9 cellular contexts compared by ENCODE assay signal in the genomic region with DNA sequence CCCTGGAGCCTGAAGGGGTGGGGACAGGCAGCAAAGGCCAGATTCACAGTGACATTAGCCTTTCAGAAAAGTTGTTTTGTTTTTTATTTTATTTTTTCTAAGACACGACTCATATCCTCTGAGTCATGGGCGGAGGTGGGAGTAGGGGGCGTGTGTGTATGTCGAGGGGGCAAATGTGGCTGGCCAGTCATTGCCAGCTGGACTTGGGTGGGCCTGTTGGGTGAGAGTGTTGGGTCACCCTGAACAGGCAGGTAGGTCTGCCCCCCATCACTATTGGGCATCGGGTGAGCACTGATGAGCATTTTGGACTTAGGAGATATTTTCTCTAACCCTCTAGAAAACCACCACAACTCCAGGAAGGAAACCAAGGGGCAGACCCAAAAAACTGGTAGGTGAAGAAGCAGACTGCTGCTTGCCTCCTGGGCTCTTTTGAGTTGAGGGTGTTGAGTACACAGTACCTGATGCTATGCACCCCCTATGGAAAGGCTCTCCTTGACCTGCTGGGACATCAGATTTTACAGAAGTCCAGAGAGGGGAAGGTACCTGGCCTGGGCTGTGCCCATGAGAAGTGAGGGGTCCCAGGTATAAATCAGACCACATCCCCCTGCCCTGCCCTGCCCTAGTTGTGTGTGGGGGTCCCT. TPM values are rescaled to one million over a fixed set of nuclear protein-coding genes. Genes with fewer than 3 reads are reported as not detected.
DNase-seq lines count a peak whose midpoint lies in the region; ATAC-seq and TF ChIP-seq lines count a peak whose summit lies in the region.
"Had no signal": no experiment of that assay in that cellular context is flagged by ENCODE, and none has a peak within 500 bp of the region (broad histone marks: within the 10 kb centered on the region; RNA-seq: fewer than 3 reads in every experiment).

No MANE protein-coding gene starts in this region.

- peak overlapping the region in 1 of 4 donors; percentile 73 for H3K27ac ChIP-seq in sigmoid colon

- WGBS in sigmoid colon, 2 donors: 71 to 72% methylated on average over 5 of the region's 5 CpGs

- TF ChIP-seq POLR2A in sigmoid colon (IDR thresholded peaks at IDR 0.05): no peak

- H3K9me3 Mint-ChIP-seq in effector memory CD8-positive, alpha-beta T cell: no peaks in the 10 kb centered on the region

- no peaks in the 10 kb centered on the region for H3K27me3 ChIP-seq in sigmoid colon

- no peaks in the 10 kb centered on the region for H3K9me3 ChIP-seq in sigmoid colon

- DNase-seq in DMS53 (lab: John Stamatoyannopoulos, UW) (peak; percentile 29), DMS53 treated with DMSO at 0.1 percent for 48 hours (lab: John Stamatoyannopoulos, UW; ENCODE audit: unreplicated experiment) (no peak), sigmoid colon (peak; percentile 56), NCI-H128 (lab: John Stamatoyannopoulos, UW; ENCODE audit: unreplicated experiment) (no peak), pons (ENCODE audit: low spot score) (no peak), GM10266 (ENCODE audit: extremely low spot score) (no peak)
- DNase-seq in effector memory CD8-positive, alpha-beta T cell: no peak
- DNase-seq: effector CD4-positive, alpha-beta T cell had no signal

- peak overlapping the region; percentile 50 to 89 for H3K27ac Mint-ChIP-seq in effector memory CD8-positive, alpha-beta T cell

- no peak for TF ChIP-seq CTCF in sigmoid colon (IDR thresholded peaks at IDR 0.05)
- TF ChIP-seq CTCF in GM10266 (IDR thresholded peaks at IDR 0.05; ENCODE audit: control insufficient read depth, insufficient read depth, low read depth, missing control alignments): no peak

- H3K36me3 ChIP-seq in sigmoid colon: peaks cover 0 to 4% (median 0%) of the 10 kb centered on the region in 4 donors

- peaks cover 49% of the 10 kb centered on the region for H3K36me3 Mint-ChIP-seq in effector memory CD8-positive, alpha-beta T cell (ENCODE audit: insufficient read depth)

- H3K27me3 Mint-ChIP-seq in effector memory CD8-positive, alpha-beta T cell: no peaks in the 10 kb centered on the region

- intact Hi-C loops in sigmoid colon (cut with DNase I): no loop called here

- TF ChIP-seq EP300 in sigmoid colon (IDR thresholded peaks at IDR 0.05): no peak

- H3K4me1 Mint-ChIP-seq in effector memory CD8-positive, alpha-beta T cell (ENCODE audit: low read depth in 2 of 2): peaks cover 37 to 44% of the 10 kb centered on the region in 2 donors

- no peak for ATAC-seq in effector memory CD8-positive, alpha-beta T cell (replicated peaks)

- peaks cover 0 to 30% (median 23%) of the 10 kb centered on the region in 4 donors for H3K4me1 ChIP-seq in sigmoid colon

- H3K4me3 ChIP-seq in sigmoid colon: no peak overlapping the region

- no peak overlapping the region for H3K4me3 Mint-ChIP-seq in effector memory CD8-positive, alpha-beta T cell

TF ChIP-seq in PFSK-1, 5 proteins besides CTCF, POLR2A, EP300 and RAD21:
- TF ChIP-seq TAF1 (IDR thresholded peaks at IDR 0.05; ENCODE audit: borderline replicate concordance, insufficient read depth, low read length) (no peak), SIN3A (IDR thresholded peaks at IDR 0.05; ENCODE audit: borderline replicate concordance, insufficient read depth, low read length) (0 out of 2 replicates have a peak, but pooled peaks have one; percentile 18)

RNA-seq across cellular contexts. Expression of a gene that starts 5.6 kb away (rescaled TPM):
- polyA plus RNA-seq in PFSK-1 (2012; ENCODE audit: insufficient read length, low read depth): 56.8 TPM
- total RNA-seq in sigmoid colon: 10 to 100 TPM; 16.8 to 34.3 (median 27.6) TPM
- polyA plus RNA-seq in sigmoid colon: 10 to 100 TPM; 22.9 to 39.0 (median 23.7) TPM

RNA-seq across cellular contexts. Expression of a gene that starts 6.6 kb away (rescaled TPM):
- polyA plus RNA-seq in PFSK-1 (2012; ENCODE audit: insufficient read length, low read depth): 1,183 TPM
- 10 to 100 TPM in 2 of 4 donors, 1 to 10 TPM in 2; 6.9 to 12.1 (median 9.4) TPM for total RNA-seq in sigmoid colon
- 100 to 1,000 TPM in 2 of 3 donors, 10 to 100 TPM in 1; 89.7 to 311 (median 111) TPM for polyA plus RNA-seq in sigmoid colon

Comparison
In these comparisons a context has a peak if more than half of its experiments do, and no peak if none do; other contexts are left out.
1. DNase-seq: peak in DMS53 (single experiment) and sigmoid colon (single experiment); none in DMS53 treated with DMSO at 0.1 percent for 48 hours (single experiment), effector memory CD8-positive, alpha-beta T cell (0 of 3), NCI-H128 (single experiment), pons (single experiment) and GM10266 (single experiment).